In the genomic region with DNA sequence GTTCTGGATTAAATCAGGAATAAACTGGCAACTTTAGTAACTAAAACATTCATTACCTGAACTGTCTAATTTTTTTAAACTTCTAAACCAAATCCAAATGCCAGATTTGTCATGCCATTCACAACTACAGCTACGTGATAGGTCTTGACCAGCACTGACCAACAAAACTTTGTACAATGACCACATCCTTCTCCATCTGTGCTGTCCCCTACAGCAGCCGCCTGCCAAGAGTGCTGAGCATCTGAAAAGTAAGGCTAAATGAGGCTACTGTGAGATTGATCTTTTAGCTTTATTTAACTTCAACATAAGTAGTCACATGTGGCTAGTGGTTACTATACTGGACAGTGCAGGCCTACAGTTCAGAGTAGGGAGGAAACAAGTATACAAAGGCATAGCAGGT, we compare ENCODE assay signal across 23 cellular contexts. TPM values are rescaled to one million over a fixed set of nuclear protein-coding genes. Genes with fewer than 3 reads are reported as not detected.
DNase-seq lines count a peak whose midpoint lies in the region; ATAC-seq and TF ChIP-seq lines count a peak whose summit lies in the region.
"Had no signal": no experiment of that assay in that cellular context is flagged by ENCODE, and none has a peak within 500 bp of the region (broad histone marks: within the 10 kb centered on the region; RNA-seq: fewer than 3 reads in every experiment).

No MANE protein-coding gene starts in this region.

- H3K36me3 ChIP-seq in SJCRH30 (peaks cover 81% of the 10 kb centered on the region), skeletal muscle tissue (ENCODE audit: control insufficient read depth in 3 of 3, insufficient read depth in 3 of 3, low read length in 3 of 3) (peaks cover 22 to 28% (median 22%) of the 10 kb centered on the region in 3 donors), left lung (peaks cover 0 to 75% of the 10 kb centered on the region in 2 donors)

- no peaks in the 10 kb centered on the region for H3K9me3 Mint-ChIP-seq in activated CD4-positive, alpha-beta T cell treated with anti-CD3 and anti-CD28 coated beads for 36 hours (ENCODE audit: low read depth)
- H3K9me3 Mint-ChIP-seq in endothelial cell (ENCODE audit: unreplicated experiment) = no peaks in the 10 kb centered on the region
- H3K9me3 Mint-ChIP-seq: activated naive CD8-positive, alpha-beta T cell treated with anti-CD3 and anti-CD28 coated beads, Interleukin-2, amount 50 U/mL, for 24 hours had no signal

- H3K4me3 Mint-ChIP-seq in activated CD4-positive, alpha-beta T cell treated with anti-CD3 and anti-CD28 coated beads for 36 hours = no peak overlapping the region
- no peak overlapping the region for H3K4me3 Mint-ChIP-seq in endothelial cell (ENCODE audit: unreplicated experiment)
- H3K4me3 Mint-ChIP-seq: activated CD8-positive, alpha-beta memory T cell treated with anti-CD3 and anti-CD28 coated beads, Interleukin-2, amount 10 ng/mL, durations not matched to agents 7 days and 5 days; activated naive CD8-positive, alpha-beta T cell treated with anti-CD3 and anti-CD28 coated beads, Interleukin-2, amount 50 U/mL, for 24 hours had no signal

- H3K27me3 Mint-ChIP-seq in activated CD4-positive, alpha-beta T cell treated with anti-CD3 and anti-CD28 coated beads for 36 hours = no peaks in the 10 kb centered on the region
- no peaks in the 10 kb centered on the region for H3K27me3 Mint-ChIP-seq in endothelial cell (ENCODE audit: unreplicated experiment)
- H3K27me3 Mint-ChIP-seq: activated CD8-positive, alpha-beta memory T cell treated with anti-CD3 and anti-CD28 coated beads, Interleukin-2, amount 10 ng/mL, durations not matched to agents 7 days and 5 days; activated naive CD8-positive, alpha-beta T cell treated with anti-CD3 and anti-CD28 coated beads, Interleukin-2, amount 50 U/mL, for 24 hours had no signal

- CTCF ChIA-PET in activated CD4-positive, alpha-beta T cell treated with anti-CD3 and anti-CD28 coated beads for 36 hours (lab: Charles Lee) = interaction anchor here (1.2 kb wide), 1 partner anchor 11 kb away, joined by 4 read pairs; no protein-coding TSS in a partner anchor

- H3K9me3 ChIP-seq in SJCRH30 (replicated peaks) = no peaks in the 10 kb centered on the region
- no peaks in the 10 kb centered on the region for H3K9me3 ChIP-seq in skeletal muscle tissue (ENCODE audit: control insufficient read depth in 3 of 3, low read length in 3 of 3)
- H3K9me3 ChIP-seq in left lung = no peaks in the 10 kb centered on the region
- H3K9me3 ChIP-seq: testis had no signal

- TF ChIP-seq CTCF in endothelial cell (IDR thresholded peaks at IDR 0.05; ENCODE audit: unreplicated experiment) (no peak), left lung (IDR thresholded peaks at IDR 0.05) (no peak)

- H3K4me3 ChIP-seq in SJCRH30 (no peak overlapping the region), skeletal muscle tissue (ENCODE audit: low read length in 3 of 3) (no peak overlapping the region), left lung (no peak overlapping the region)
- H3K4me3 ChIP-seq: testis had no signal

- H3K9ac ChIP-seq in skeletal muscle tissue (ENCODE audit: low read depth in 1 of 3, low read length in 3 of 3) = peak overlapping the region; percentile 29 to 33 (median 30)

- H3K27ac ChIP-seq in SJCRH30 (peak overlapping the region; percentile 27), skeletal muscle tissue (ENCODE audit: low read depth, low read length) (no peak overlapping the region), left lung (no peak overlapping the region)
- H3K27ac ChIP-seq: 22Rv1 had no signal

- H3K36me3 Mint-ChIP-seq in activated CD4-positive, alpha-beta T cell treated with anti-CD3 and anti-CD28 coated beads for 36 hours (ENCODE audit: low read depth) = peaks cover 64% of the 10 kb centered on the region
- H3K36me3 Mint-ChIP-seq in endothelial cell (ENCODE audit: low read depth, unreplicated experiment) = peaks cover 34% of the 10 kb centered on the region

- no peak for DNase-seq in activated CD4-positive, alpha-beta T cell treated with anti-CD3 and anti-CD28 coated beads for 36 hours
- DNase-seq in activated CD4-positive, alpha-beta T cell treated with anti-CD3 and anti-CD28 coated beads, Interleukin-2, amount 50 U/mL, for 1 hour = no peak
- DNase-seq in SJCRH30 (no peak), endothelial cell (ENCODE audit: low spot score) (no peak), NCI-H774 (lab: John Stamatoyannopoulos, UW) (no peak), hypothalamus (lab: John Stamatoyannopoulos, UW) (no peak), left lung (no peak)
- DNase-seq: activated CD4-positive, alpha-beta T cell treated with anti-CD3 and anti-CD28 coated beads for 4 hours; activated CD8-positive, alpha-beta memory T cell treated with anti-CD3 and anti-CD28 coated beads, Interleukin-2, amount 10 ng/mL, durations not matched to agents 7 days and 5 days; activated naive CD8-positive, alpha-beta T cell treated with anti-CD3 and anti-CD28 coated beads, Interleukin-2, amount 50 U/mL, for 24 hours; AML-193; cortex of kidney; GF-D8; glutamatergic neuron; midbrain; NCI-H1694; NCI-H2171; NCI-H69; stimulated activated CD4-positive, alpha-beta T cell treated with anti-CD3 and anti-CD28 coated beads, Interleukin-1b, Interleukin-23, amount 100 ng/mL, for 48 hours; SW 1271; testis had no signal

- H3K27me3 ChIP-seq in SJCRH30 (no peaks in the 10 kb centered on the region), skeletal muscle tissue (ENCODE audit: control insufficient read depth in 3 of 3, insufficient read depth in 3 of 3, low read length in 3 of 3) (no peaks in the 10 kb centered on the region), left lung (no peaks in the 10 kb centered on the region)
- H3K27me3 ChIP-seq: testis had no signal

- peak overlapping the region; percentile 61 for H3K27ac Mint-ChIP-seq in activated CD4-positive, alpha-beta T cell treated with anti-CD3 and anti-CD28 coated beads for 36 hours
- H3K27ac Mint-ChIP-seq in endothelial cell (ENCODE audit: unreplicated experiment) = peak overlapping the region; percentile 63
- H3K27ac Mint-ChIP-seq: activated CD8-positive, alpha-beta memory T cell treated with anti-CD3 and anti-CD28 coated beads, Interleukin-2, amount 10 ng/mL, durations not matched to agents 7 days and 5 days had no signal

- no peak for ATAC-seq in activated CD4-positive, alpha-beta T cell treated with anti-CD3 and anti-CD28 coated beads for 36 hours
- ATAC-seq in left lung = no peak
- ATAC-seq: activated CD8-positive, alpha-beta memory T cell treated with anti-CD3 and anti-CD28 coated beads, Interleukin-2, amount 10 ng/mL, durations not matched to agents 7 days and 5 days; activated naive CD8-positive, alpha-beta T cell treated with anti-CD3 and anti-CD28 coated beads, Interleukin-2, amount 50 U/mL, for 24 hours had no signal

- peaks cover 6% of the 10 kb centered on the region for H3K4me1 ChIP-seq in SJCRH30
- H3K4me1 ChIP-seq in skeletal muscle tissue (ENCODE audit: control insufficient read depth in 3 of 3, insufficient read depth in 3 of 3, low read length in 3 of 3) = peaks cover 6 to 11% (median 10%) of the 10 kb centered on the region in 3 donors
- H3K4me1 ChIP-seq in left lung = peaks cover 0 to 19% of the 10 kb centered on the region in 2 donors

- intact Hi-C loops in activated CD4-positive, alpha-beta T cell treated with anti-CD3 and anti-CD28 coated beads for 36 hours (cut with DNase I, micrococcal nuclease) = no loop called here
- intact Hi-C loops in left lung (cut with DNase I) = no loop called here

- peaks cover 45% of the 10 kb centered on the region for H3K4me1 Mint-ChIP-seq in activated CD4-positive, alpha-beta T cell treated with anti-CD3 and anti-CD28 coated beads for 36 hours
- H3K4me1 Mint-ChIP-seq in endothelial cell (ENCODE audit: unreplicated experiment) = peaks cover 12% of the 10 kb centered on the region

- POLR2A ChIA-PET in activated CD4-positive, alpha-beta T cell treated with anti-CD3 and anti-CD28 coated beads for 36 hours (lab: Charles Lee) = no interaction called here

RNA-seq across cellular contexts. Expression of gene FAM168B, which starts 7.6 kb away (rescaled TPM):
- total RNA-seq in activated CD4-positive, alpha-beta T cell treated with anti-CD3 and anti-CD28 coated beads for 36 hours = 10 to 100 TPM; 59.8 to 74.7 TPM
- 134 and 146 TPM in 2 replicates for total RNA-seq in SJCRH30 (2014; rRNA removed; shearing (Covaris generic))
- total RNA-seq in endothelial cell (ENCODE audit: unreplicated experiment) (72.0 TPM), skeletal muscle tissue (57.4 TPM), left lung (10 to 100 TPM; 63.3 to 73.0 TPM)

RNA-seq across cellular contexts. Expression of gene PLEKHB2, which starts 19.5 kb away (rescaled TPM):
- total RNA-seq in activated CD4-positive, alpha-beta T cell treated with anti-CD3 and anti-CD28 coated beads for 36 hours = 10 to 100 TPM; 39.9 to 42.4 TPM
- total RNA-seq in SJCRH30 (2014; rRNA removed; shearing (Covaris generic)) = 50.3 and 50.4 TPM in 2 replicates
- total RNA-seq in endothelial cell (ENCODE audit: unreplicated experiment) (59.2 TPM), skeletal muscle tissue (46.4 TPM), left lung (100 to 1,000 TPM in 1 of 2 donors, 10 to 100 TPM in 1; 86.6 to 106 TPM)
